ENCODE assay signal across 8 cellular contexts in genomic region chr12:27333311-27334009, GRCh38. TPM values are rescaled to one million over a fixed set of nuclear protein-coding genes. Genes with fewer than 3 reads are reported as not detected.
A peak's percentile ranks its signal among the peaks of the same experiment; 100 is the strongest.
DNase-seq lines count a peak whose midpoint lies in the region; ATAC-seq, FAIRE-seq and TF ChIP-seq lines count a peak whose summit lies in the region.

No MANE protein-coding gene starts in this region.

- H3K4me1 ChIP-seq in psoas muscle: peaks cover 4% of the 10 kb centered on the region

- no peaks in the 10 kb centered on the region for H3K9me3 ChIP-seq in psoas muscle

- H3K27me3 ChIP-seq in psoas muscle (ENCODE audit: insufficient read depth in 3 of 3, low read length in 2 of 3): peaks cover 0 to 50% (median 14%) of the 10 kb centered on the region in 3 donors

- peak overlapping the region; percentile 69 for H3K4me3 ChIP-seq in AG09309 (ENCODE audit: control insufficient read depth, low read depth, low read length)
- H3K4me3 ChIP-seq in psoas muscle: peak overlapping the region; percentile 73

- intact Hi-C loops in cardiac septum (cut with DNase I) (no loop called here), psoas muscle (cut with DNase I) (no loop called here)

- ATAC-seq in GM19023 (IDR thresholded peaks at IDR 0.05; ENCODE audit: unreplicated experiment): peak; percentile 33
- ATAC-seq in HG03280 (IDR thresholded peaks at IDR 0.05; ENCODE audit: unreplicated experiment): peak; percentile 33
- ATAC-seq in psoas muscle: peak in 2 of 4 donors; percentile 17 to 27

- H3K36me3 ChIP-seq in psoas muscle (ENCODE audit: insufficient read depth in 1 of 2, low read depth in 1 of 2): no peaks in the 10 kb centered on the region

- no peak for FAIRE-seq in HTR-8/SVneo (lab: Jason Lieb, UNC)

- no peak for DNase-seq in AG09309 (ENCODE audit: low read depth)
- DNase-seq in OCI-M1 (lab: John Stamatoyannopoulos, UW): peak; percentile 54
- peak; percentile 44 for DNase-seq in activated naive CD4-positive, alpha-beta T cell treated with Interleukin-2 at 50 U/mL for 16 hours
- DNase-seq in cardiac septum (ENCODE audit: low spot score): peak; percentile 90
- peak; percentile 21 to 58 for DNase-seq in psoas muscle
- no peak for DNase-seq in HTR-8/SVneo (ENCODE audit: insufficient read length, low spot score)

- WGBS in psoas muscle, 3 donors: 1% methylated on average over 38 to 54 of the region's 54 CpGs

- TF ChIP-seq CTCF in AG09309 (IDR thresholded peaks at IDR 0.05; ENCODE audit: control insufficient read depth, insufficient read depth, low read depth, low read length, missing control alignments) (no peak), psoas muscle (IDR thresholded peaks at IDR 0.05) (no peak)

- H3K27ac ChIP-seq in psoas muscle: no peak overlapping the region

RNA-seq across cellular contexts. Expression of gene BMAL2, which starts 0.8 kb away (rescaled TPM):
- 8.9 TPM for total RNA-seq in cardiac septum
- total RNA-seq in psoas muscle: under 1 TPM; 0.13 to 0.79 (median 0.31) TPM
- under 1 TPM; 0.04 to 0.31 (median 0.08) TPM for polyA plus RNA-seq in psoas muscle

Comparison
In these comparisons a context has a peak if more than half of its experiments do, and no peak if none do; other contexts are left out.
1. DNase-seq: peak in OCI-M1 (single experiment), activated naive CD4-positive, alpha-beta T cell treated with Interleukin-2 at 50 U/mL for 16 hours (single experiment), cardiac septum (single experiment) and psoas muscle (2 of 2); none in AG09309 (single experiment) and HTR-8/SVneo (single experiment).